1 cellular context compared by ENCODE assay signal in the genomic region with DNA sequence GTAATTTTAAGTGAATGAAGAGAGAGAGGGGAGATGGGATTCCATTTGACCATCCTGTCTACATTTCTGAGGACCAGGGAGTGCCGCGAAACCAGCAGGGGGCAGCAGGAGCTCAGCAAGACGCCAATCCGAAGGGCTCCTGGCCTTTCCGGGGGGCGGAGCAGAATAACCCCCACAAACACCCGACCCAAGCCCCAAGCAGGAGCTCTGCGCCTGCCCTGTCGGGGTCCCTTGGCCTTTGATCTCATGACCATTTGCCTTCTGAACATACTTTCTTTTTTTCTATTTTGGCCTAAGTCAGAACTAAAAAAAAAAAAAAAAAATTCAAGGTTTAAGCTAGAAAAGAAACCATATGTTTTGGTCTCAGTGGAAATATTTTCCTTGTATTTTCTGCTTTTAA.
TF ChIP-seq lines count a peak whose summit lies in the region.

No MANE protein-coding gene starts in this region.

TF ChIP-seq in HEK293, 187 proteins besides CTCF, POLR2A, EP300 and RAD21 (continued from another document):
- TF ChIP-seq, protein P1, sequence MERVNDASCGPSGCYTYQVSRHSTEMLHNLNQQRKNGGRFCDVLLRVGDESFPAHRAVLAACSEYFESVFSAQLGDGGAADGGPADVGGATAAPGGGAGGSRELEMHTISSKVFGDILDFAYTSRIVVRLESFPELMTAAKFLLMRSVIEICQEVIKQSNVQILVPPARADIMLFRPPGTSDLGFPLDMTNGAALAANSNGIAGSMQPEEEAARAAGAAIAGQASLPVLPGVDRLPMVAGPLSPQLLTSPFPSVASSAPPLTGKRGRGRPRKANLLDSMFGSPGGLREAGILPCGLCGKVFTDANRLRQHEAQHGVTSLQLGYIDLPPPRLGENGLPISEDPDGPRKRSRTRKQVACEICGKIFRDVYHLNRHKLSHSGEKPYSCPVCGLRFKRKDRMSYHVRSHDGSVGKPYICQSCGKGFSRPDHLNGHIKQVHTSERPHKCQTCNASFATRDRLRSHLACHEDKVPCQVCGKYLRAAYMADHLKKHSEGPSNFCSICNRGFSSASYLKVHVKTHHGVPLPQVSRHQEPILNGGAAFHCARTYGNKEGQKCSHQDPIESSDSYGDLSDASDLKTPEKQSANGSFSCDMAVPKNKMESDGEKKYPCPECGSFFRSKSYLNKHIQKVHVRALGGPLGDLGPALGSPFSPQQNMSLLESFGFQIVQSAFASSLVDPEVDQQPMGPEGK (tag by site-specific recombination; IDR thresholded peaks at IDR 0.05), result peak; percentile 84
- TF ChIP-seq ZNF169 (tag by site-specific recombination; IDR thresholded peaks at IDR 0.05) (no peak), ZNF654 (tag by site-specific recombination; IDR thresholded peaks at IDR 0.05; ENCODE audit: low read depth) (peak; percentile 82), ZNF571 (tag by site-specific recombination; IDR thresholded peaks at IDR 0.05) (no peak), ZBTB48 (tag by site-specific recombination; IDR thresholded peaks at IDR 0.05) (no peak), ZBTB7A (tag by site-specific recombination; IDR thresholded peaks at IDR 0.05; ENCODE audit: low read depth) (no peak), KLF8 (tag by site-specific recombination; IDR thresholded peaks at IDR 0.05) (no peak), ZNF837 (tag by site-specific recombination; IDR thresholded peaks at IDR 0.05) (no peak), ZNF585B (tag by site-specific recombination; IDR thresholded peaks at IDR 0.05) (no peak), ZNF558 (tag by site-specific recombination; IDR thresholded peaks at IDR 0.05) (no peak), ZSCAN30 (tag by site-specific recombination; IDR thresholded peaks at IDR 0.05) (0 out of 2 replicates have a peak, but pooled peaks have one; percentile 46), EGR2 (tag by site-specific recombination; IDR thresholded peaks at IDR 0.05; ENCODE audit: low read depth) (no peak), ZNF423 (tag by site-specific recombination; IDR thresholded peaks at IDR 0.05) (no peak), ZNF843 (tag by site-specific recombination; IDR thresholded peaks at IDR 0.05) (no peak), ZNF24 (tag by site-specific recombination; IDR thresholded peaks at IDR 0.05) (no peak)
- TF ChIP-seq, protein P2, sequence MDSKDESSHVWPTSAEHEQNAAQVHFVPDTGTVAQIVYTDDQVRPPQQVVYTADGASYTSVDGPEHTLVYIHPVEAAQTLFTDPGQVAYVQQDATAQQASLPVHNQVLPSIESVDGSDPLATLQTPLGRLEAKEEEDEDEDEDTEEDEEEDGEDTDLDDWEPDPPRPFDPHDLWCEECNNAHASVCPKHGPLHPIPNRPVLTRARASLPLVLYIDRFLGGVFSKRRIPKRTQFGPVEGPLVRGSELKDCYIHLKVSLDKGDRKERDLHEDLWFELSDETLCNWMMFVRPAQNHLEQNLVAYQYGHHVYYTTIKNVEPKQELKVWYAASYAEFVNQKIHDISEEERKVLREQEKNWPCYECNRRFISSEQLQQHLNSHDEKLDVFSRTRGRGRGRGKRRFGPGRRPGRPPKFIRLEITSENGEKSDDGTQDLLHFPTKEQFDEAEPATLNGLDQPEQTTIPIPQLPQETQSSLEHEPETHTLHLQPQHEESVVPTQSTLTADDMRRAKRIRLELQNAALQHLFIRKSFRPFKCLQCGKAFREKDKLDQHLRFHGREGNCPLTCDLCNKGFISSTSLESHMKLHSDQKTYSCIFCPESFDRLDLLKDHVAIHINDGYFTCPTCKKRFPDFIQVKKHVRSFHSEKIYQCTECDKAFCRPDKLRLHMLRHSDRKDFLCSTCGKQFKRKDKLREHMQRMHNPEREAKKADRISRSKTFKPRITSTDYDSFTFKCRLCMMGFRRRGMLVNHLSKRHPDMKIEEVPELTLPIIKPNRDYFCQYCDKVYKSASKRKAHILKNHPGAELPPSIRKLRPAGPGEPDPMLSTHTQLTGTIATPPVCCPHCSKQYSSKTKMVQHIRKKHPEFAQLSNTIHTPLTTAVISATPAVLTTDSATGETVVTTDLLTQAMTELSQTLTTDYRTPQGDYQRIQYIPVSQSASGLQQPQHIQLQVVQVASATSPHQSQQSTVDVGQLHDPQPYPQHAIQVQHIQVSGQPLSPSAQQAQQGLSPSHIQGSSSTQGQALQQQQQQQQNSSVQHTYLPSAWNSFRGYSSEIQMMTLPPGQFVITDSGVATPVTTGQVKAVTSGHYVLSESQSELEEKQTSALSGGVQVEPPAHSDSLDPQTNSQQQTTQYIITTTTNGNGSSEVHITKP (tag by site-specific recombination; IDR thresholded peaks at IDR 0.05), result no peak
- TF ChIP-seq, protein P3, sequence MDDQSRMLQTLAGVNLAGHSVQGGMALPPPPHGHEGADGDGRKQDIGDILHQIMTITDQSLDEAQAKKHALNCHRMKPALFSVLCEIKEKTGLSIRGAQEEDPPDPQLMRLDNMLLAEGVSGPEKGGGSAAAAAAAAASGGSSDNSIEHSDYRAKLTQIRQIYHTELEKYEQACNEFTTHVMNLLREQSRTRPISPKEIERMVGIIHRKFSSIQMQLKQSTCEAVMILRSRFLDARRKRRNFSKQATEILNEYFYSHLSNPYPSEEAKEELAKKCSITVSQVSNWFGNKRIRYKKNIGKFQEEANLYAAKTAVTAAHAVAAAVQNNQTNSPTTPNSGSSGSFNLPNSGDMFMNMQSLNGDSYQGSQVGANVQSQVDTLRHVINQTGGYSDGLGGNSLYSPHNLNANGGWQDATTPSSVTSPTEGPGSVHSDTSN (CRISPR knock-in tag; IDR thresholded peaks at IDR 0.05), result no peak
- TF ChIP-seq, protein P4, sequence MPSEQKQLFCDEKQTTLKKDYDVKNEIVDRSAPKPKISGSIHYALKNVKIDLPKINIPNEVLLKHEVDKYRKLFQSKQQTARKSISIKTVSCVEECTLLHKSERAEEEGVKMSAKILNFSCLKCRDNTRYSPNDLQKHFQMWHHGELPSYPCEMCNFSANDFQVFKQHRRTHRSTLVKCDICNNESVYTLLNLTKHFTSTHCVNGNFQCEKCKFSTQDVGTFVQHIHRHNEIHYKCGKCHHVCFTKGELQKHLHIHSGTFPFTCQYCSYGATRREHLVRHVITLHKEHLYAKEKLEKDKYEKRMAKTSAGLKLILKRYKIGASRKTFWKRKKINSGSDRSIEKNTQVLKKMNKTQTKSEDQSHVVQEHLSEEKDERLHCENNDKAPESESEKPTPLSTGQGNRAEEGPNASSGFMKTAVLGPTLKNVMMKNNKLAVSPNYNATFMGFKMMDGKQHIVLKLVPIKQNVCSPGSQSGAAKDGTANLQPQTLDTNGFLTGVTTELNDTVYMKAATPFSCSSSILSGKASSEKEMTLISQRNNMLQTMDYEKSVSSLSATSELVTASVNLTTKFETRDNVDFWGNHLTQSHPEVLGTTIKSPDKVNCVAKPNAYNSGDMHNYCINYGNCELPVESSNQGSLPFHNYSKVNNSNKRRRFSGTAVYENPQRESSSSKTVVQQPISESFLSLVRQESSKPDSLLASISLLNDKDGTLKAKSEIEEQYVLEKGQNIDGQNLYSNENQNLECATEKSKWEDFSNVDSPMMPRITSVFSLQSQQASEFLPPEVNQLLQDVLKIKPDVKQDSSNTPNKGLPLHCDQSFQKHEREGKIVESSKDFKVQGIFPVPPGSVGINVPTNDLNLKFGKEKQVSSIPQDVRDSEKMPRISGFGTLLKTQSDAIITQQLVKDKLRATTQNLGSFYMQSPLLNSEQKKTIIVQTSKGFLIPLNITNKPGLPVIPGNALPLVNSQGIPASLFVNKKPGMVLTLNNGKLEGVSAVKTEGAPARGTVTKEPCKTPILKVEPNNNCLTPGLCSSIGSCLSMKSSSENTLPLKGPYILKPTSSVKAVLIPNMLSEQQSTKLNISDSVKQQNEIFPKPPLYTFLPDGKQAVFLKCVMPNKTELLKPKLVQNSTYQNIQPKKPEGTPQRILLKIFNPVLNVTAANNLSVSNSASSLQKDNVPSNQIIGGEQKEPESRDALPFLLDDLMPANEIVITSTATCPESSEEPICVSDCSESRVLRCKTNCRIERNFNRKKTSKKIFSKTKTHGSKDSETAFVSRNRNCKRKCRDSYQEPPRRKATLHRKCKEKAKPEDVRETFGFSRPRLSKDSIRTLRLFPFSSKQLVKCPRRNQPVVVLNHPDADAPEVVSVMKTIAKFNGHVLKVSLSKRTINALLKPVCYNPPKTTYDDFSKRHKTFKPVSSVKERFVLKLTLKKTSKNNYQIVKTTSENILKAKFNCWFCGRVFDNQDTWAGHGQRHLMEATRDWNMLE (tag by site-specific recombination; conservative IDR thresholded peaks at IDR 0.05; ENCODE audit: low read depth), result no peak
- TF ChIP-seq, protein P5, sequence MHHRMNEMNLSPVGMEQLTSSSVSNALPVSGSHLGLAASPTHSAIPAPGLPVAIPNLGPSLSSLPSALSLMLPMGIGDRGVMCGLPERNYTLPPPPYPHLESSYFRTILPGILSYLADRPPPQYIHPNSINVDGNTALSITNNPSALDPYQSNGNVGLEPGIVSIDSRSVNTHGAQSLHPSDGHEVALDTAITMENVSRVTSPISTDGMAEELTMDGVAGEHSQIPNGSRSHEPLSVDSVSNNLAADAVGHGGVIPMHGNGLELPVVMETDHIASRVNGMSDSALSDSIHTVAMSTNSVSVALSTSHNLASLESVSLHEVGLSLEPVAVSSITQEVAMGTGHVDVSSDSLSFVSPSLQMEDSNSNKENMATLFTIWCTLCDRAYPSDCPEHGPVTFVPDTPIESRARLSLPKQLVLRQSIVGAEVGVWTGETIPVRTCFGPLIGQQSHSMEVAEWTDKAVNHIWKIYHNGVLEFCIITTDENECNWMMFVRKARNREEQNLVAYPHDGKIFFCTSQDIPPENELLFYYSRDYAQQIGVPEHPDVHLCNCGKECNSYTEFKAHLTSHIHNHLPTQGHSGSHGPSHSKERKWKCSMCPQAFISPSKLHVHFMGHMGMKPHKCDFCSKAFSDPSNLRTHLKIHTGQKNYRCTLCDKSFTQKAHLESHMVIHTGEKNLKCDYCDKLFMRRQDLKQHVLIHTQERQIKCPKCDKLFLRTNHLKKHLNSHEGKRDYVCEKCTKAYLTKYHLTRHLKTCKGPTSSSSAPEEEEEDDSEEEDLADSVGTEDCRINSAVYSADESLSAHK (tag by site-specific recombination; IDR thresholded peaks at IDR 0.05), result no peak
